In genomic region chr22:26835929-26836528, GRCh38 we compare ENCODE assay signal across 8 cellular contexts.
A peak's percentile ranks its signal among the peaks of the same experiment; 100 is the strongest.
DNase-seq lines count a peak whose midpoint lies in the region; ATAC-seq, FAIRE-seq and TF ChIP-seq lines count a peak whose summit lies in the region.

No MANE protein-coding gene starts in this region.

- DNase-seq in AG09319 (ENCODE audit: extremely low read depth, low read depth) = no peak
- peak; percentile 25 for DNase-seq in GM12892 (ENCODE audit: insufficient read length)
- DNase-seq in Panc1 (ENCODE audit: low read depth, low spot score) = peak; percentile 15
- peak; percentile 41 for DNase-seq in amniotic epithelial cell (ENCODE audit: low read depth)
- DNase-seq in iris pigment epithelial cell (ENCODE audit: low read depth) = peak; percentile 47
- DNase-seq in stimulated activated CD4-positive, alpha-beta T cell treated with anti-CD3 and anti-CD28 coated beads, Interleukin-4, amount 100 ng/mL, for 48 hours (ENCODE audit: low read depth in 2 of 2) = peak; percentile 45 to 60
- DNase-seq in GDM1 (lab: John Stamatoyannopoulos, UW) = no peak

- in situ Hi-C loops in Panc1 (cut with HindIII; ENCODE audit: low pct_unique_long_range_greater_than_20kb, low sequenced_read_pairs) = no loop called here

- FAIRE-seq in GM12892 (lab: Jason Lieb, UNC) = no peak

- TF ChIP-seq CTCF in AG09319 (IDR thresholded peaks at IDR 0.05; ENCODE audit: low read depth, low read length) = peak; percentile 45
- TF ChIP-seq CTCF in Panc1 (IDR thresholded peaks at IDR 0.05) = peak; percentile 76

- intact Hi-C loops in Panc1 (cut with micrococcal nuclease; ENCODE audit: unreplicated experiment) = no loop called here

- ATAC-seq in Panc1 (peak; percentile 66; the same call in 1 of the 2 replicates), HG02840 (IDR thresholded peaks at IDR 0.05; ENCODE audit: low FRiP score, unreplicated experiment) (no peak)

- H3K4me3 ChIP-seq in Panc1 (ENCODE audit: low read depth in 2 of 2, low read length in 2 of 2) = no peak overlapping the region

- no peak for TF ChIP-seq POLR2A in GM12892 (IDR thresholded peaks at IDR 0.05; ENCODE audit: low read depth, low read length)

- no peak overlapping the region for H3K27ac ChIP-seq in Panc1 (ENCODE audit: low read length)

- no peaks in the 10 kb centered on the region for H3K4me1 ChIP-seq in Panc1 (ENCODE audit: control insufficient read depth, insufficient read depth, low read length)

- POLR2A ChIA-PET in Panc1 (lab: Charles Lee) = no interaction called here

- no peaks in the 10 kb centered on the region for H3K27me3 ChIP-seq in Panc1 (ENCODE audit: control insufficient read depth, insufficient read depth, low read length)

- H3K36me3 ChIP-seq in Panc1 (ENCODE audit: control insufficient read depth, insufficient read depth, low read length) = no peaks in the 10 kb centered on the region

- CTCF ChIA-PET in Panc1 (lab: Charles Lee) = no interaction called here

- no peaks in the 10 kb centered on the region for H3K9me3 ChIP-seq in Panc1 (ENCODE audit: control insufficient read depth, insufficient read depth, low read depth, low read length)

- BruUV-seq in Panc1 (replicated peaks; lab: Mats Ljungman, UMichigan) = no TSS peak

Comparison
In these comparisons a context has a peak if more than half of its experiments do, and no peak if none do; other contexts are left out.
1. DNase-seq: peak in GM12892 (single experiment), Panc1 (single experiment), amniotic epithelial cell (single experiment), iris pigment epithelial cell (single experiment) and stimulated activated CD4-positive, alpha-beta T cell treated with anti-CD3 and anti-CD28 coated beads, Interleukin-4, amount 100 ng/mL, for 48 hours (2 of 2); none in AG09319 (single experiment) and GDM1 (single experiment).